In the genomic region with DNA sequence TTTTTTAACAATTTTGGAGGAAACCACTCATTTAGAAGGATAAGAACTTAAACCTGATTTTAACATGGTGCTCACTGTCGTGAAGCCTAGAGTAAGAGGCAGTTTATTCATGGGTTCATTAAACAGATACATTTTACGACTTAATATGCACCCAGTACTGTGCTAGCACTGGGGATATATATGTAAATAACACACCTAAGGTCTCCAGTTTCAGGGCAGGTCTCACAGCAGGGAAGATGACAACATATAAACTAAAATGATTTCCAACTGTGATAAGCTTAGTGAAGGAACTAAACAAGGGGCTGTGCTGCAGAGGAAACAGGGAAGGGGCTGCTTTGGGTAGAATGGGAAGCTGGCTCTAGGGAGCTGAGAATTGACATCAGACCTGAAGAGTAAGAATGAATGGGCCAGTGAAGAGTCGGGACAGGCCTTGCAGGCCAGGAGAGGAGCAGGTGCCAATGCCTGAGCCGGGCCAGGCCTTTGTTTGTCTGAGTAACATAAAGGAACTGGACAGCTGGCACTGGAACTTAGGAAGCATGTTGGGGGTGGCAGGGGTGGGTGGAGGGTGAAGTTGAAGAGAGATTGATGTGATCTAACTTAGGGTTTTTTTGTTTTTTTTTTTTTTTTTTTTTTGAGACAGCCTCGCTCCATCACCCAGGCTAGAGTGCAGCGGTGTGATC, we compare ENCODE assay signal across 1 cellular context.
TF ChIP-seq lines count a peak whose summit lies in the region.

No MANE protein-coding gene starts in this region.

TF ChIP-seq in H1, 55 proteins besides CTCF, POLR2A, EP300 and RAD21:
- TF ChIP-seq GABPA (IDR thresholded peaks at IDR 0.05; ENCODE audit: borderline replicate concordance, insufficient read depth, low read length), result no peak
- no peak for TF ChIP-seq ZNF274 (IDR thresholded peaks at IDR 0.05; ENCODE audit: borderline replicate concordance, extremely low read depth, low read length)
- no peak for TF ChIP-seq KDM1A (IDR thresholded peaks at IDR 0.05; ENCODE audit: borderline replicate concordance, low read length)
- TF ChIP-seq KDM5A (IDR thresholded peaks at IDR 0.05; ENCODE audit: low read length), result no peak
- no peak for TF ChIP-seq TCF12 (IDR thresholded peaks at IDR 0.05; ENCODE audit: low read depth, low read length)
- TF ChIP-seq BCL11A (IDR thresholded peaks at IDR 0.05; ENCODE audit: low read depth in 2 of 2, low read length in 2 of 2), result no peak
- no peak for TF ChIP-seq SP1 (IDR thresholded peaks at IDR 0.05; ENCODE audit: low read depth, low read length)
- TF ChIP-seq SAP30 (IDR thresholded peaks at IDR 0.05; ENCODE audit: insufficient read depth, insufficient replicate concordance, low read length), result no peak
- TF ChIP-seq SRF (IDR thresholded peaks at IDR 0.05; ENCODE audit: low read depth, low read length), result no peak
- no peak for TF ChIP-seq BRCA1 (IDR thresholded peaks at IDR 0.05; ENCODE audit: low read depth, low read length)
- no peak for TF ChIP-seq HDAC2 (IDR thresholded peaks at IDR 0.05; ENCODE audit: borderline replicate concordance in 1 of 2, low read depth in 2 of 2, low read length in 2 of 2)
- TF ChIP-seq CBX8 (IDR thresholded peaks at IDR 0.05; ENCODE audit: borderline replicate concordance, low read depth, low read length), result no peak
- TF ChIP-seq, protein P1, sequence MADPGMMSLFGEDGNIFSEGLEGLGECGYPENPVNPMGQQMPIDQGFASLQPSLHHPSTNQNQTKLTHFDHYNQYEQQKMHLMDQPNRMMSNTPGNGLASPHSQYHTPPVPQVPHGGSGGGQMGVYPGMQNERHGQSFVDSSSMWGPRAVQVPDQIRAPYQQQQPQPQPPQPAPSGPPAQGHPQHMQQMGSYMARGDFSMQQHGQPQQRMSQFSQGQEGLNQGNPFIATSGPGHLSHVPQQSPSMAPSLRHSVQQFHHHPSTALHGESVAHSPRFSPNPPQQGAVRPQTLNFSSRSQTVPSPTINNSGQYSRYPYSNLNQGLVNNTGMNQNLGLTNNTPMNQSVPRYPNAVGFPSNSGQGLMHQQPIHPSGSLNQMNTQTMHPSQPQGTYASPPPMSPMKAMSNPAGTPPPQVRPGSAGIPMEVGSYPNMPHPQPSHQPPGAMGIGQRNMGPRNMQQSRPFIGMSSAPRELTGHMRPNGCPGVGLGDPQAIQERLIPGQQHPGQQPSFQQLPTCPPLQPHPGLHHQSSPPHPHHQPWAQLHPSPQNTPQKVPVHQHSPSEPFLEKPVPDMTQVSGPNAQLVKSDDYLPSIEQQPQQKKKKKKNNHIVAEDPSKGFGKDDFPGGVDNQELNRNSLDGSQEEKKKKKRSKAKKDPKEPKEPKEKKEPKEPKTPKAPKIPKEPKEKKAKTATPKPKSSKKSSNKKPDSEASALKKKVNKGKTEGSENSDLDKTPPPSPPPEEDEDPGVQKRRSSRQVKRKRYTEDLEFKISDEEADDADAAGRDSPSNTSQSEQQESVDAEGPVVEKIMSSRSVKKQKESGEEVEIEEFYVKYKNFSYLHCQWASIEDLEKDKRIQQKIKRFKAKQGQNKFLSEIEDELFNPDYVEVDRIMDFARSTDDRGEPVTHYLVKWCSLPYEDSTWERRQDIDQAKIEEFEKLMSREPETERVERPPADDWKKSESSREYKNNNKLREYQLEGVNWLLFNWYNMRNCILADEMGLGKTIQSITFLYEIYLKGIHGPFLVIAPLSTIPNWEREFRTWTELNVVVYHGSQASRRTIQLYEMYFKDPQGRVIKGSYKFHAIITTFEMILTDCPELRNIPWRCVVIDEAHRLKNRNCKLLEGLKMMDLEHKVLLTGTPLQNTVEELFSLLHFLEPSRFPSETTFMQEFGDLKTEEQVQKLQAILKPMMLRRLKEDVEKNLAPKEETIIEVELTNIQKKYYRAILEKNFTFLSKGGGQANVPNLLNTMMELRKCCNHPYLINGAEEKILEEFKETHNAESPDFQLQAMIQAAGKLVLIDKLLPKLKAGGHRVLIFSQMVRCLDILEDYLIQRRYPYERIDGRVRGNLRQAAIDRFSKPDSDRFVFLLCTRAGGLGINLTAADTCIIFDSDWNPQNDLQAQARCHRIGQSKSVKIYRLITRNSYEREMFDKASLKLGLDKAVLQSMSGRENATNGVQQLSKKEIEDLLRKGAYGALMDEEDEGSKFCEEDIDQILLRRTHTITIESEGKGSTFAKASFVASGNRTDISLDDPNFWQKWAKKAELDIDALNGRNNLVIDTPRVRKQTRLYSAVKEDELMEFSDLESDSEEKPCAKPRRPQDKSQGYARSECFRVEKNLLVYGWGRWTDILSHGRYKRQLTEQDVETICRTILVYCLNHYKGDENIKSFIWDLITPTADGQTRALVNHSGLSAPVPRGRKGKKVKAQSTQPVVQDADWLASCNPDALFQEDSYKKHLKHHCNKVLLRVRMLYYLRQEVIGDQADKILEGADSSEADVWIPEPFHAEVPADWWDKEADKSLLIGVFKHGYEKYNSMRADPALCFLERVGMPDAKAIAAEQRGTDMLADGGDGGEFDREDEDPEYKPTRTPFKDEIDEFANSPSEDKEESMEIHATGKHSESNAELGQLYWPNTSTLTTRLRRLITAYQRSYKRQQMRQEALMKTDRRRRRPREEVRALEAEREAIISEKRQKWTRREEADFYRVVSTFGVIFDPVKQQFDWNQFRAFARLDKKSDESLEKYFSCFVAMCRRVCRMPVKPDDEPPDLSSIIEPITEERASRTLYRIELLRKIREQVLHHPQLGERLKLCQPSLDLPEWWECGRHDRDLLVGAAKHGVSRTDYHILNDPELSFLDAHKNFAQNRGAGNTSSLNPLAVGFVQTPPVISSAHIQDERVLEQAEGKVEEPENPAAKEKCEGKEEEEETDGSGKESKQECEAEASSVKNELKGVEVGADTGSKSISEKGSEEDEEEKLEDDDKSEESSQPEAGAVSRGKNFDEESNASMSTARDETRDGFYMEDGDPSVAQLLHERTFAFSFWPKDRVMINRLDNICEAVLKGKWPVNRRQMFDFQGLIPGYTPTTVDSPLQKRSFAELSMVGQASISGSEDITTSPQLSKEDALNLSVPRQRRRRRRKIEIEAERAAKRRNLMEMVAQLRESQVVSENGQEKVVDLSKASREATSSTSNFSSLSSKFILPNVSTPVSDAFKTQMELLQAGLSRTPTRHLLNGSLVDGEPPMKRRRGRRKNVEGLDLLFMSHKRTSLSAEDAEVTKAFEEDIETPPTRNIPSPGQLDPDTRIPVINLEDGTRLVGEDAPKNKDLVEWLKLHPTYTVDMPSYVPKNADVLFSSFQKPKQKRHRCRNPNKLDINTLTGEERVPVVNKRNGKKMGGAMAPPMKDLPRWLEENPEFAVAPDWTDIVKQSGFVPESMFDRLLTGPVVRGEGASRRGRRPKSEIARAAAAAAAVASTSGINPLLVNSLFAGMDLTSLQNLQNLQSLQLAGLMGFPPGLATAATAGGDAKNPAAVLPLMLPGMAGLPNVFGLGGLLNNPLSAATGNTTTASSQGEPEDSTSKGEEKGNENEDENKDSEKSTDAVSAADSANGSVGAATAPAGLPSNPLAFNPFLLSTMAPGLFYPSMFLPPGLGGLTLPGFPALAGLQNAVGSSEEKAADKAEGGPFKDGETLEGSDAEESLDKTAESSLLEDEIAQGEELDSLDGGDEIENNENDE (IDR thresholded peaks at IDR 0.05; ENCODE audit: insufficient replicate concordance, low read length), result no peak
- TF ChIP-seq, protein P2, sequence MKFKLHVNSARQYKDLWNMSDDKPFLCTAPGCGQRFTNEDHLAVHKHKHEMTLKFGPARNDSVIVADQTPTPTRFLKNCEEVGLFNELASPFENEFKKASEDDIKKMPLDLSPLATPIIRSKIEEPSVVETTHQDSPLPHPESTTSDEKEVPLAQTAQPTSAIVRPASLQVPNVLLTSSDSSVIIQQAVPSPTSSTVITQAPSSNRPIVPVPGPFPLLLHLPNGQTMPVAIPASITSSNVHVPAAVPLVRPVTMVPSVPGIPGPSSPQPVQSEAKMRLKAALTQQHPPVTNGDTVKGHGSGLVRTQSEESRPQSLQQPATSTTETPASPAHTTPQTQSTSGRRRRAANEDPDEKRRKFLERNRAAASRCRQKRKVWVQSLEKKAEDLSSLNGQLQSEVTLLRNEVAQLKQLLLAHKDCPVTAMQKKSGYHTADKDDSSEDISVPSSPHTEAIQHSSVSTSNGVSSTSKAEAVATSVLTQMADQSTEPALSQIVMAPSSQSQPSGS (IDR thresholded peaks at IDR 0.05; ENCODE audit: low read length), result no peak
- TF ChIP-seq, protein P3, sequence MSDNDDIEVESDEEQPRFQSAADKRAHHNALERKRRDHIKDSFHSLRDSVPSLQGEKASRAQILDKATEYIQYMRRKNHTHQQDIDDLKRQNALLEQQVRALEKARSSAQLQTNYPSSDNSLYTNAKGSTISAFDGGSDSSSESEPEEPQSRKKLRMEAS (IDR thresholded peaks at IDR 0.05), result no peak
- no peak for TF ChIP-seq EGR1 (IDR thresholded peaks at IDR 0.05; ENCODE audit: borderline replicate concordance, low read depth, low read length)
- TF ChIP-seq CHD1 (IDR thresholded peaks at IDR 0.05; ENCODE audit: low read depth, low read length), result no peak
- TF ChIP-seq JUN (IDR thresholded peaks at IDR 0.05; ENCODE audit: low read depth, low read length), result no peak
